In genomic region chr11:34052608-34053160, GRCh38 we compare ENCODE assay signal across 8 cellular contexts. TPM values are rescaled to one million over a fixed set of nuclear protein-coding genes. Genes with fewer than 3 reads are reported as not detected.
A peak's percentile ranks its signal among the peaks of the same experiment; 100 is the strongest.
DNase-seq lines count a peak whose midpoint lies in the region; FAIRE-seq and TF ChIP-seq lines count a peak whose summit lies in the region.

No MANE protein-coding gene starts in this region.

- H3K4me2 ChIP-seq in PC-9: peak overlapping the region; percentile 86

- H3K4me3 ChIP-seq in PC-9 (peak overlapping the region; percentile 72), astrocyte of the cerebellum (ENCODE audit: low read depth, low read length) (peak overlapping the region; percentile 98), kidney (ENCODE audit: low read length in 2 of 2) (peak overlapping the region; percentile 83 to 90)

- CTCF ChIA-PET in PC-9 (lab: Charles Lee): interaction anchor here (0.6 kb wide), 1 partner anchor 220 kb away, joined by 6 read pairs; no protein-coding TSS in a partner anchor

- peaks cover 42% of the 10 kb centered on the region for H4K20me1 ChIP-seq in PC-9 (ENCODE audit: insufficient read depth)

- H3K27ac ChIP-seq in PC-9 (peak overlapping the region; percentile 94), kidney (ENCODE audit: low read depth in 2 of 2, low read length in 2 of 2) (peak overlapping the region; percentile 85 to 92)

- H3K36me3 ChIP-seq in PC-9 (ENCODE audit: low read depth) (peaks cover 34% of the 10 kb centered on the region), kidney (ENCODE audit: control insufficient read depth in 1 of 2, insufficient read depth in 2 of 2, low read length in 2 of 2) (no peaks in the 10 kb centered on the region)

- TSS peak; percentile 86 for BruUV-seq in PC-9 (replicated peaks; lab: Mats Ljungman, UMichigan)

- POLR2A ChIA-PET in PC-9 (lab: Charles Lee; ENCODE audit: unreplicated experiment): no interaction called here

- peaks cover 46% of the 10 kb centered on the region for H3K4me1 ChIP-seq in PC-9 (replicated peaks; ENCODE audit: insufficient read depth)
- H3K4me1 ChIP-seq in kidney (ENCODE audit: control insufficient read depth in 1 of 2, insufficient read depth in 1 of 2, low read depth in 1 of 2, low read length in 2 of 2): peaks cover 0 to 9% of the 10 kb centered on the region in 2 donors

- in situ Hi-C loops in astrocyte of the cerebellum (cut with HindIII; ENCODE audit: low sequenced_read_pairs): no loop called here

- H3K9me2 ChIP-seq in PC-9 (ENCODE audit: insufficient read depth): no peaks in the 10 kb centered on the region

- H3K9me3 ChIP-seq in PC-9 (ENCODE audit: insufficient read depth, low read depth): no peaks in the 10 kb centered on the region
- no peaks in the 10 kb centered on the region for H3K9me3 ChIP-seq in kidney (ENCODE audit: control insufficient read depth in 1 of 2, low read length in 2 of 2)

- intact Hi-C loops in PC-9 (cut with micrococcal nuclease; ENCODE audit: unreplicated experiment): loop anchor here (1.0 kb wide), 1 partner anchor 55 kb away; no protein-coding TSS in a partner anchor
- intact Hi-C loops in kidney (cut with DNase I): no loop called here

- peaks cover 55% of the 10 kb centered on the region for H3K79me2 ChIP-seq in PC-9 (ENCODE audit: low read depth)

- TF ChIP-seq CTCF in PC-9 (conservative IDR thresholded peaks at IDR 0.05) (no peak), astrocyte of the cerebellum (IDR thresholded peaks at IDR 0.05; ENCODE audit: low read depth, low read length, missing control alignments) (no peak), kidney (IDR thresholded peaks at IDR 0.05; ENCODE audit: borderline replicate concordance, extremely low read depth, insufficient read depth) (no peak), GM20000 (IDR thresholded peaks at IDR 0.05; ENCODE audit: extremely low read depth, missing control alignments) (no peak)

- no peak for FAIRE-seq in kidney (lab: Jason Lieb, UNC)

- peak overlapping the region; percentile 87 to 90 for H3K9ac ChIP-seq in kidney (ENCODE audit: low read length in 2 of 2)

- H3K27me3 ChIP-seq in PC-9 (ENCODE audit: insufficient read depth, low read depth): no peaks in the 10 kb centered on the region

- peak; percentile 39 for DNase-seq in NCI-H82 (lab: John Stamatoyannopoulos, UW)
- no peak for DNase-seq in NCI-H82 treated with DMSO at 0.1 percent for 48 hours (lab: John Stamatoyannopoulos, UW; ENCODE audit: unreplicated experiment)
- peak in 1 of 2 experiments; percentile 15 for DNase-seq in PC-9
- no peak for DNase-seq in astrocyte of the cerebellum (ENCODE audit: low read depth)
- no peak for DNase-seq in kidney
- DNase-seq in stimulated activated CD4-positive, alpha-beta T cell treated with anti-CD3 and anti-CD28 coated beads, Interleukin-1b, Interleukin-23, amount 100 ng/mL, for 48 hours: peak; percentile 18
- DNase-seq in AG20443 (ENCODE audit: low spot score): no peak
- DNase-seq in GM20000 (ENCODE audit: low spot score): no peak

- H3F3A ChIP-seq in PC-9 (ENCODE audit: insufficient read depth, low read depth): peaks cover 31% of the 10 kb centered on the region

- H2AFZ ChIP-seq in PC-9: peak overlapping the region; percentile 86

RNA-seq across cellular contexts. Expression of gene CAPRIN1, which starts 1.2 kb away (rescaled TPM):
- 258 and 289 TPM in 2 replicates for total RNA-seq in PC-9 (2021)
- total RNA-seq in kidney: 174 TPM
- polyA plus RNA-seq in kidney (ENCODE audit: insufficient read depth, low read depth, low replicate concordance): 83.3 TPM

RNA-seq across cellular contexts. Expression of gene NAT10, which starts 52.7 kb away (rescaled TPM):
- total RNA-seq in PC-9 (2021) (53.2 and 62.3 TPM in 2 replicates), kidney (43.1 TPM)
- 24.1 TPM for polyA plus RNA-seq in kidney (ENCODE audit: insufficient read depth, low read depth, low replicate concordance)

Comparison
In these comparisons a context has a peak if more than half of its experiments do, and no peak if none do; other contexts are left out.
1. DNase-seq: peak in NCI-H82 (single experiment) and stimulated activated CD4-positive, alpha-beta T cell treated with anti-CD3 and anti-CD28 coated beads, Interleukin-1b, Interleukin-23, amount 100 ng/mL, for 48 hours (single experiment); none in NCI-H82 treated with DMSO at 0.1 percent for 48 hours (single experiment), astrocyte of the cerebellum (single experiment), kidney (single experiment), AG20443 (single experiment) and GM20000 (single experiment).
2. Peak in every context shown above with its lines, with median percentiles within 50 percentile points of each other: H3K4me3 ChIP-seq.